In genomic region chr15:59657635-59658125, GRCh38 we compare ENCODE assay signal across 8 cellular contexts. TPM values are rescaled to one million over a fixed set of nuclear protein-coding genes. Genes with fewer than 3 reads are reported as not detected.
DNase-seq lines count a peak whose midpoint lies in the region; ATAC-seq and TF ChIP-seq lines count a peak whose summit lies in the region.

No MANE protein-coding gene starts in this region.

- H3K4me3 ChIP-seq in GM12865 (ENCODE audit: low read depth, low read length) (peak overlapping the region; percentile 82), mononuclear cell (ENCODE audit: low read length) (peak overlapping the region; percentile 71)

- H3K27me3 Mint-ChIP-seq in brain = no peaks in the 10 kb centered on the region

- no peak for DNase-seq in GM12865 (ENCODE audit: low read depth)
- no peak for DNase-seq in ecto neural progenitor cell (ENCODE audit: low spot score)
- DNase-seq in SKM-1 (lab: John Stamatoyannopoulos, UW; ENCODE audit: unreplicated experiment) = no peak
- no peak for DNase-seq in GF-D8 (lab: John Stamatoyannopoulos, UW)

- H3K4me1 ChIP-seq in mononuclear cell (ENCODE audit: insufficient read depth, low read length) = peaks cover 23% of the 10 kb centered on the region

- H3K4me1 Mint-ChIP-seq in brain = peaks cover 4% of the 10 kb centered on the region

- peaks cover 14% of the 10 kb centered on the region for H3K36me3 Mint-ChIP-seq in brain

- peaks cover 0 to 3% (median 0%) of the 10 kb centered on the region in 5 experiments for H3K9me3 Mint-ChIP-seq in brain

- no peaks in the 10 kb centered on the region for H3K9me3 ChIP-seq in mononuclear cell (ENCODE audit: low read depth, low read length)

- no peaks in the 10 kb centered on the region for H3K27me3 ChIP-seq in mononuclear cell (ENCODE audit: insufficient read depth, low read length)

- ATAC-seq in HG03175 (IDR thresholded peaks at IDR 0.05; ENCODE audit: unreplicated experiment) = peak; percentile 18
- no peak for ATAC-seq in HG02642 (IDR thresholded peaks at IDR 0.05; ENCODE audit: poor library complexity, unreplicated experiment)

- no peak overlapping the region for H3K4me3 Mint-ChIP-seq in brain

- H3K27ac Mint-ChIP-seq in brain = peak overlapping the region; percentile 36 to 92 (median 87)

- no peak for TF ChIP-seq CTCF in GM12865 (IDR thresholded peaks at IDR 0.05; ENCODE audit: insufficient read depth, low read depth, low read length, missing control alignments)
- TF ChIP-seq CTCF in brain (conservative IDR thresholded peaks at IDR 0.05) = no peak

RNA-seq across cellular contexts. Expression of gene GTF2A2, which starts 0.4 kb away (rescaled TPM):
- 126 TPM for polyA plus RNA-seq in brain (ENCODE audit: insufficient read depth, low read depth, low replicate concordance)
- total RNA-seq in mononuclear cell = 31.2 TPM

RNA-seq across cellular contexts. Expression of gene BNIP2, which starts 31.4 kb away (rescaled TPM):
- 8.4 TPM for polyA plus RNA-seq in brain (ENCODE audit: insufficient read depth, low read depth, low replicate concordance)
- 290 TPM for total RNA-seq in mononuclear cell

RNA-seq across cellular contexts. Expression of gene GCNT3, which starts 46.1 kb away (rescaled TPM):
- not detected for polyA plus RNA-seq in brain (ENCODE audit: insufficient read depth, low read depth, low replicate concordance)
- not detected for total RNA-seq in mononuclear cell
